In the genomic region with DNA sequence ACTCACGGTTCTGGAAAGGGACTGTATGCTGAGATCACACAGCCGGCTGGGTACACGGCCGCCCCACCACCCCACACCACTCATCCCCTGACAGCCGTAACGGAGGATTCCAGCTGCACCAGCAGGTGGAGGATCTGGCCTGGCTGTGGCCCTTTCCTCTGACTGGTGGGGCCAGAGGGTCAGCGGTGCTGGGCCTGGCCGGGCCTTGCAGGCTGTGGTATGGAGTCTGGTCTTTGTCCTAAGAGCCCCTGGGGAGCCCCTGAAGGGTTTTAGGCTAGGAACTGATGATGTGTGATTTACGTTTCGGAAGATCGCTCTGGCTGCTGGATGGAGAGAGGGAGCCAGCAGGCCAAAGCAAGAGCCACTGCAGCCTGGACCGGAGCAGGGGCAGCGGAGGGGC, we compare ENCODE assay signal across 21 cellular contexts. TPM values are rescaled to one million over a fixed set of nuclear protein-coding genes. Genes with fewer than 3 reads are reported as not detected.
DNase-seq lines count a peak whose midpoint lies in the region; ATAC-seq and TF ChIP-seq lines count a peak whose summit lies in the region.
"Had no signal": no experiment of that assay in that cellular context is flagged by ENCODE, and none has a peak within 500 bp of the region (broad histone marks: within the 10 kb centered on the region; RNA-seq: fewer than 3 reads in every experiment).

No MANE protein-coding gene starts in this region.

- peaks cover 35% of the 10 kb centered on the region for H3K4me1 Mint-ChIP-seq in activated naive CD4-positive, alpha-beta T cell treated with anti-CD3 and anti-CD28 coated beads, Interleukin-2, amount 10 ng/mL, durations not matched to agents 7 days and 5 days
- peaks cover 63% of the 10 kb centered on the region for H3K4me1 Mint-ChIP-seq in activated naive CD8-positive, alpha-beta T cell treated with anti-CD3 and anti-CD28 coated beads for 36 hours
- peaks cover 61 to 87% (median 83%) of the 10 kb centered on the region in 4 donors for H3K4me1 Mint-ChIP-seq in naive thymus-derived CD8-positive, alpha-beta T cell
- H3K4me1 Mint-ChIP-seq in type B pancreatic cell (ENCODE audit: unreplicated experiment), result peaks cover 49% of the 10 kb centered on the region

- H3K27ac Mint-ChIP-seq in activated naive CD4-positive, alpha-beta T cell treated with anti-CD3 and anti-CD28 coated beads, Interleukin-2, amount 50 U/mL, for 72 hours, result peak overlapping the region; percentile 31 to 69
- H3K27ac Mint-ChIP-seq in activated naive CD4-positive, alpha-beta T cell treated with anti-CD3 and anti-CD28 coated beads, Interleukin-2, amount 10 ng/mL, durations not matched to agents 7 days and 5 days, result no peak overlapping the region
- peak overlapping the region; percentile 36 for H3K27ac Mint-ChIP-seq in activated naive CD8-positive, alpha-beta T cell treated with anti-CD3 and anti-CD28 coated beads for 36 hours
- peak overlapping the region in 9 of 10 donors; percentile 13 to 88 (median 68) for H3K27ac Mint-ChIP-seq in naive thymus-derived CD8-positive, alpha-beta T cell
- H3K27ac Mint-ChIP-seq in type B pancreatic cell, result no peak overlapping the region
- H3K27ac Mint-ChIP-seq: B cell, naive B cell had no signal

- POLR2A ChIA-PET in naive thymus-derived CD8-positive, alpha-beta T cell (lab: Charles Lee), result interaction anchor here (1.1 to 6.4 kb wide), 2 partner anchors 12 to 18 kb away, joined by 3 to 62 read pairs; no protein-coding TSS in a partner anchor

- CTCF ChIA-PET in activated naive CD4-positive, alpha-beta T cell treated with anti-CD3 and anti-CD28 coated beads, Interleukin-2, amount 10 ng/mL, durations not matched to agents 7 days and 5 days (lab: Charles Lee), result no interaction called here

- H3K9me3 Mint-ChIP-seq in activated naive CD4-positive, alpha-beta T cell treated with anti-CD3 and anti-CD28 coated beads, Interleukin-2, amount 50 U/mL, for 72 hours, result no peaks in the 10 kb centered on the region
- H3K9me3 Mint-ChIP-seq in activated naive CD4-positive, alpha-beta T cell treated with anti-CD3 and anti-CD28 coated beads, Interleukin-2, amount 10 ng/mL, durations not matched to agents 7 days and 5 days, result no peaks in the 10 kb centered on the region
- no peaks in the 10 kb centered on the region for H3K9me3 Mint-ChIP-seq in activated naive CD8-positive, alpha-beta T cell treated with anti-CD3 and anti-CD28 coated beads for 36 hours
- no peaks in the 10 kb centered on the region for H3K9me3 Mint-ChIP-seq in naive thymus-derived CD8-positive, alpha-beta T cell
- no peaks in the 10 kb centered on the region for H3K9me3 Mint-ChIP-seq in type B pancreatic cell
- H3K9me3 Mint-ChIP-seq: naive B cell had no signal

- ATAC-seq in activated naive CD4-positive, alpha-beta T cell treated with anti-CD3 and anti-CD28 coated beads, Interleukin-2, amount 50 U/mL, for 72 hours, result no peak
- ATAC-seq in naive thymus-derived CD8-positive, alpha-beta T cell, result no peak
- ATAC-seq in HG03039 (IDR thresholded peaks at IDR 0.05; ENCODE audit: unreplicated experiment), result no peak
- ATAC-seq in HG03097 (IDR thresholded peaks at IDR 0.05; ENCODE audit: low FRiP score, unreplicated experiment), result no peak
- ATAC-seq: upper lobe of right lung had no signal

- no peak overlapping the region for H3K4me3 Mint-ChIP-seq in activated naive CD4-positive, alpha-beta T cell treated with anti-CD3 and anti-CD28 coated beads, Interleukin-2, amount 10 ng/mL, durations not matched to agents 7 days and 5 days
- no peak overlapping the region for H3K4me3 Mint-ChIP-seq in activated naive CD8-positive, alpha-beta T cell treated with anti-CD3 and anti-CD28 coated beads for 36 hours
- H3K4me3 Mint-ChIP-seq in naive thymus-derived CD8-positive, alpha-beta T cell, result no peak overlapping the region
- H3K4me3 Mint-ChIP-seq in type B pancreatic cell, result peak overlapping the region; percentile 41
- H3K4me3 Mint-ChIP-seq: B cell had no signal

- H3K36me3 Mint-ChIP-seq in activated naive CD4-positive, alpha-beta T cell treated with anti-CD3 and anti-CD28 coated beads, Interleukin-2, amount 50 U/mL, for 72 hours, result peaks cover 0 to 8% of the 10 kb centered on the region in 2 donors
- H3K36me3 Mint-ChIP-seq in activated naive CD4-positive, alpha-beta T cell treated with anti-CD3 and anti-CD28 coated beads, Interleukin-2, amount 10 ng/mL, durations not matched to agents 7 days and 5 days, result no peaks in the 10 kb centered on the region
- peaks cover 2% of the 10 kb centered on the region for H3K36me3 Mint-ChIP-seq in activated naive CD8-positive, alpha-beta T cell treated with anti-CD3 and anti-CD28 coated beads for 36 hours
- peaks cover 0 to 23% (median 0%) of the 10 kb centered on the region in 3 donors for H3K36me3 Mint-ChIP-seq in naive thymus-derived CD8-positive, alpha-beta T cell
- H3K36me3 Mint-ChIP-seq in type B pancreatic cell, result no peaks in the 10 kb centered on the region
- H3K36me3 Mint-ChIP-seq: naive B cell had no signal

- no peak for TF ChIP-seq CTCF in type B pancreatic cell (conservative IDR thresholded peaks at IDR 0.05)

- no peak for DNase-seq in activated naive CD4-positive, alpha-beta T cell treated with anti-CD3 and anti-CD28 coated beads, Interleukin-2, amount 50 U/mL, for 72 hours (ENCODE audit: low spot score in 2 of 2)
- no peak for DNase-seq in activated naive CD4-positive, alpha-beta T cell treated with anti-CD3 and anti-CD28 coated beads, Interleukin-2, amount 10 ng/mL, durations not matched to agents 7 days and 5 days
- no peak for DNase-seq in activated naive CD8-positive, alpha-beta T cell treated with anti-CD3 and anti-CD28 coated beads for 36 hours
- DNase-seq in naive thymus-derived CD8-positive, alpha-beta T cell, result no peak
- DNase-seq in type B pancreatic cell (ENCODE audit: extremely low spot score, unreplicated experiment) (no peak), NCI-H146 treated with DMSO at 0.1 percent for 48 hours (lab: John Stamatoyannopoulos, UW; ENCODE audit: unreplicated experiment) (no peak)
- DNase-seq: activated CD4-positive, alpha-beta T cell treated with anti-CD3 and anti-CD28 coated beads for 4 hours; activated CD8-positive, alpha-beta memory T cell treated with anti-CD3 and anti-CD28 coated beads, Interleukin-2, amount 50 U/mL, for 4 hours; activated effector memory CD4-positive, alpha-beta T cell treated with Interleukin-2 at 50 U/mL for 16 hours; foreskin fibroblast; MM.1S; naive B cell; NCI-H1436 treated with DMSO at 0.1 percent for 48 hours; NCI-H774; small intestine; stimulated activated CD4-positive, alpha-beta T cell treated with anti-CD3 and anti-CD28 coated beads, Interleukin-4, amount 100 ng/mL, for 1 hour; T-helper 1 cell; upper lobe of right lung had no signal

- H3K27me3 Mint-ChIP-seq in activated naive CD4-positive, alpha-beta T cell treated with anti-CD3 and anti-CD28 coated beads, Interleukin-2, amount 10 ng/mL, durations not matched to agents 7 days and 5 days, result no peaks in the 10 kb centered on the region
- H3K27me3 Mint-ChIP-seq in activated naive CD8-positive, alpha-beta T cell treated with anti-CD3 and anti-CD28 coated beads for 36 hours, result no peaks in the 10 kb centered on the region
- no peaks in the 10 kb centered on the region for H3K27me3 Mint-ChIP-seq in naive thymus-derived CD8-positive, alpha-beta T cell
- peaks cover 8% of the 10 kb centered on the region for H3K27me3 Mint-ChIP-seq in type B pancreatic cell

RNA-seq across cellular contexts. Expression of a gene that starts 26.6 kb away (rescaled TPM):
- 10 to 100 TPM; 21.2 to 30.7 TPM for total RNA-seq in activated naive CD4-positive, alpha-beta T cell treated with anti-CD3 and anti-CD28 coated beads, Interleukin-2, amount 50 U/mL, for 72 hours
- 10 to 100 TPM; 15.9 TPM for total RNA-seq in activated naive CD8-positive, alpha-beta T cell treated with anti-CD3 and anti-CD28 coated beads for 36 hours
- 10 to 100 TPM; 65.7 to 66.1 TPM for total RNA-seq in naive thymus-derived CD8-positive, alpha-beta T cell
- 10 to 100 TPM; 10.0 to 21.5 (median 14.2) TPM for polyA plus RNA-seq in naive thymus-derived CD8-positive, alpha-beta T cell
- 27.7 and 44.5 TPM in 2 replicates for total RNA-seq in type B pancreatic cell (ENCODE audit: low replicate concordance)

Comparison
In these comparisons a context has a peak if more than half of its experiments do, and no peak if none do; other contexts are left out.
1. H3K27ac Mint-ChIP-seq: peak in activated naive CD4-positive, alpha-beta T cell treated with anti-CD3 and anti-CD28 coated beads, Interleukin-2, amount 50 U/mL, for 72 hours (2 of 2), activated naive CD8-positive, alpha-beta T cell treated with anti-CD3 and anti-CD28 coated beads for 36 hours (single experiment) and naive thymus-derived CD8-positive, alpha-beta T cell (9 of 10); none in activated naive CD4-positive, alpha-beta T cell treated with anti-CD3 and anti-CD28 coated beads, Interleukin-2, amount 10 ng/mL, durations not matched to agents 7 days and 5 days (single experiment) and type B pancreatic cell (single experiment).